19 cellular contexts compared by ENCODE assay signal in the genomic region with DNA sequence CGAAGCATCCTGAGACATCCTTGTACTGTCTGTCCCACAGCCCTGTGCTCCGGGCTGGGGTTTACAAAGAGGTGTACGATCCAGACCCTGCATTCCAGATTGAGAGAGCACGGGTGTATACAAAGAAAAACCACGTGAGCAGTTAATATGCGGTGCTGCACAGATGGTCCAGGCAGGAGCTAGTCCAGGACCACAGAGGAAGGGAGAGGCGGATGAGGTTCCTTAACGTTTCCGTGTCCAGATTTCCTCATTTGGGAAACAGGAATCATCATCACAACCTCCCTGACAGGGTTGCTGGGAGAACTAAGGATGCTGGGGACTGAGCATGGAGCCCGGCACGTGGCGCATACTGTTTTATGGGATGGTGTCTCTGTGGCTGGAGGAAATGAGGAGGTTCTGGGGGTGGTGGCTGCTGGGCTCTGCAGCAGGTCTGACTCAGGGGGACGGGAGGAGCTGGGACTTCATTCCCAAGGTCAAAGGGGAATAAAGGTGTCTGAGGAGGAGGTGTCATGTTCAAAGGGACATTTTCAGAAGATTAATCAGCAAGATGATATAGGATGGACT.
"Had no signal": no experiment of that assay in that cellular context is flagged by ENCODE, and none has a peak within 500 bp of the region (broad histone marks: within the 10 kb centered on the region; RNA-seq: fewer than 3 reads in every experiment).

No MANE protein-coding gene starts in this region.

- ATAC-seq: gastrocnemius medialis; sciatic nerve; stimulated activated naive B cell treated with anti-CD40 and anti-IgM and Interleukin-4, amounts not matched to agents 10 μg/mL and 1 μg/mL and 100 μg/mL, for 72 hours had no signal

- H3K4me3 Mint-ChIP-seq: activated CD4-positive, alpha-beta T cell treated with anti-CD3 and anti-CD28 coated beads, Interleukin-2, amount 10 ng/mL, durations not matched to agents 7 days and 5 days; activated naive CD4-positive, alpha-beta T cell treated with anti-CD3 and anti-CD28 coated beads, Interleukin-2, amount 50 U/mL, for 24 hours; neural progenitor cell; stimulated activated naive B cell treated with anti-CD40 and anti-IgM and Interleukin-4, amounts not matched to agents 10 μg/mL and 1 μg/mL and 100 μg/mL, for 72 hours; WTC11 had no signal

- H3K4me3 ChIP-seq: breast epithelium, gastrocnemius medialis, hepatocyte, neural progenitor cell, skin epidermis, stomach, thyroid gland, upper lobe of left lung had no signal

- H3K9me3 ChIP-seq: breast epithelium, gastrocnemius medialis, SK-N-SH, stomach, thyroid gland, upper lobe of left lung had no signal

- H3K9ac ChIP-seq: neural progenitor cell, SK-N-SH had no signal

- H3K27me3 Mint-ChIP-seq: activated CD4-positive, alpha-beta T cell treated with anti-CD3 and anti-CD28 coated beads, Interleukin-2, amount 10 ng/mL, durations not matched to agents 7 days and 5 days; activated naive CD4-positive, alpha-beta T cell treated with anti-CD3 and anti-CD28 coated beads, Interleukin-2, amount 50 U/mL, for 24 hours; stimulated activated naive B cell treated with anti-CD40 and anti-IgM and Interleukin-4, amounts not matched to agents 10 μg/mL and 1 μg/mL and 100 μg/mL, for 72 hours had no signal

- H3K27me3 ChIP-seq: breast epithelium, gastrocnemius medialis, hepatocyte, neural progenitor cell, stomach, thyroid gland, upper lobe of left lung had no signal

- H3K79me2 ChIP-seq: hepatocyte had no signal

- H3K4me1 ChIP-seq: neural progenitor cell had no signal

- H3K36me3 ChIP-seq: neural progenitor cell had no signal

- DNase-seq: effector CD8-positive, alpha-beta T cell; gastrocnemius medialis; islet precursor cell; mammary epithelial cell; posterior cingulate gyrus; stimulated activated naive B cell treated with anti-CD40 and anti-IgM and Interleukin-4, amounts not matched to agents 10 μg/mL and 1 μg/mL and 100 μg/mL, for 72 hours; stomach; upper lobe of left lung had no signal

- H3K4me2 ChIP-seq: hepatocyte, neural progenitor cell, SK-N-SH had no signal

- H3K27ac ChIP-seq: breast epithelium, hepatocyte, neural progenitor cell, skin epidermis, stomach, thyroid gland, upper lobe of left lung had no signal

- H3K9me3 Mint-ChIP-seq: activated CD4-positive, alpha-beta T cell treated with anti-CD3 and anti-CD28 coated beads, Interleukin-2, amount 10 ng/mL, durations not matched to agents 7 days and 5 days; activated naive CD4-positive, alpha-beta T cell treated with anti-CD3 and anti-CD28 coated beads, Interleukin-2, amount 50 U/mL, for 24 hours; neural progenitor cell; stimulated activated naive B cell treated with anti-CD40 and anti-IgM and Interleukin-4, amounts not matched to agents 10 μg/mL and 1 μg/mL and 100 μg/mL, for 72 hours; WTC11 had no signal

- FAIRE-seq: colon had no signal

- H3K27ac Mint-ChIP-seq: activated naive CD4-positive, alpha-beta T cell treated with anti-CD3 and anti-CD28 coated beads, Interleukin-2, amount 50 U/mL, for 24 hours; neural progenitor cell; stimulated activated naive B cell treated with anti-CD40 and anti-IgM and Interleukin-4, amounts not matched to agents 10 μg/mL and 1 μg/mL and 100 μg/mL, for 72 hours had no signal

- H2AFZ ChIP-seq: hepatocyte, neural progenitor cell had no signal

- H3K9me2 ChIP-seq: SK-N-SH had no signal
